ENCODE assay signal across 1 cellular context in the genomic region with DNA sequence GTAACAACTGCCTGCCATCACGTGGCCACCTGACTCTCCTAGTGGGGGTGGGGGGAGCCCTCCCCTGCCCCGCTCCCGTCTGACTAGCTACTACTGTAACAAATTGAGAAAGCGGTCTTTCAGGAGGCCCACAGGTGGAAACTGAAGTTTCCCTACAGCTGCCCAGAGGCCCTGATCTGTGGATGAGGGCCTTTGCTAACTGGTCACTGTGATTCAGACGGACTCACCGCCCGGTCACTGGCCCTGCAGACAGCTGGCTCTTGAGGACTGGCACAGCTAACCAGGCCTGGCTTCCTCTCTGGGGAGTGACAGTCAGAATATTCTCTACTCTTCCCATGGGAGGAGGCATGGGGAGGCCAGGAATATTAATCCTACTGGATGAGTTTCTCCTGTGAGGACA.
TF ChIP-seq lines count a peak whose summit lies in the region.

No MANE protein-coding gene starts in this region.

TF ChIP-seq in A549, 52 proteins besides CTCF, POLR2A, EP300 and RAD21 (continued from another document):
- no peak for TF ChIP-seq CEBPB (IDR thresholded peaks at IDR 0.05)
- no peak for TF ChIP-seq POLR2AphosphoS2 (conservative IDR thresholded peaks at IDR 0.05; ENCODE audit: low read length)
- TF ChIP-seq, protein P1, sequence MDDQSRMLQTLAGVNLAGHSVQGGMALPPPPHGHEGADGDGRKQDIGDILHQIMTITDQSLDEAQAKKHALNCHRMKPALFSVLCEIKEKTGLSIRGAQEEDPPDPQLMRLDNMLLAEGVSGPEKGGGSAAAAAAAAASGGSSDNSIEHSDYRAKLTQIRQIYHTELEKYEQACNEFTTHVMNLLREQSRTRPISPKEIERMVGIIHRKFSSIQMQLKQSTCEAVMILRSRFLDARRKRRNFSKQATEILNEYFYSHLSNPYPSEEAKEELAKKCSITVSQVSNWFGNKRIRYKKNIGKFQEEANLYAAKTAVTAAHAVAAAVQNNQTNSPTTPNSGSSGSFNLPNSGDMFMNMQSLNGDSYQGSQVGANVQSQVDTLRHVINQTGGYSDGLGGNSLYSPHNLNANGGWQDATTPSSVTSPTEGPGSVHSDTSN (IDR thresholded peaks at IDR 0.05): no peak
- TF ChIP-seq, protein P2, sequence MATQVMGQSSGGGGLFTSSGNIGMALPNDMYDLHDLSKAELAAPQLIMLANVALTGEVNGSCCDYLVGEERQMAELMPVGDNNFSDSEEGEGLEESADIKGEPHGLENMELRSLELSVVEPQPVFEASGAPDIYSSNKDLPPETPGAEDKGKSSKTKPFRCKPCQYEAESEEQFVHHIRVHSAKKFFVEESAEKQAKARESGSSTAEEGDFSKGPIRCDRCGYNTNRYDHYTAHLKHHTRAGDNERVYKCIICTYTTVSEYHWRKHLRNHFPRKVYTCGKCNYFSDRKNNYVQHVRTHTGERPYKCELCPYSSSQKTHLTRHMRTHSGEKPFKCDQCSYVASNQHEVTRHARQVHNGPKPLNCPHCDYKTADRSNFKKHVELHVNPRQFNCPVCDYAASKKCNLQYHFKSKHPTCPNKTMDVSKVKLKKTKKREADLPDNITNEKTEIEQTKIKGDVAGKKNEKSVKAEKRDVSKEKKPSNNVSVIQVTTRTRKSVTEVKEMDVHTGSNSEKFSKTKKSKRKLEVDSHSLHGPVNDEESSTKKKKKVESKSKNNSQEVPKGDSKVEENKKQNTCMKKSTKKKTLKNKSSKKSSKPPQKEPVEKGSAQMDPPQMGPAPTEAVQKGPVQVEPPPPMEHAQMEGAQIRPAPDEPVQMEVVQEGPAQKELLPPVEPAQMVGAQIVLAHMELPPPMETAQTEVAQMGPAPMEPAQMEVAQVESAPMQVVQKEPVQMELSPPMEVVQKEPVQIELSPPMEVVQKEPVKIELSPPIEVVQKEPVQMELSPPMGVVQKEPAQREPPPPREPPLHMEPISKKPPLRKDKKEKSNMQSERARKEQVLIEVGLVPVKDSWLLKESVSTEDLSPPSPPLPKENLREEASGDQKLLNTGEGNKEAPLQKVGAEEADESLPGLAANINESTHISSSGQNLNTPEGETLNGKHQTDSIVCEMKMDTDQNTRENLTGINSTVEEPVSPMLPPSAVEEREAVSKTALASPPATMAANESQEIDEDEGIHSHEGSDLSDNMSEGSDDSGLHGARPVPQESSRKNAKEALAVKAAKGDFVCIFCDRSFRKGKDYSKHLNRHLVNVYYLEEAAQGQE (IDR thresholded peaks at IDR 0.05): no peak
- TF ChIP-seq EHMT2 (IDR thresholded peaks at IDR 0.05; ENCODE audit: low read depth): no peak
- no peak for TF ChIP-seq CBX2 (IDR thresholded peaks at IDR 0.05; ENCODE audit: borderline replicate concordance, low read depth)
- TF ChIP-seq HOXB13 (CRISPR knock-in tag; IDR thresholded peaks at IDR 0.05; ENCODE audit: low read depth): no peak
- TF ChIP-seq ZNF302 (CRISPR knock-in tag; IDR thresholded peaks at IDR 0.05): no peak
- TF ChIP-seq CHD4 (IDR thresholded peaks at IDR 0.05; ENCODE audit: borderline replicate concordance): no peak
- no peak for TF ChIP-seq ZFP36 (IDR thresholded peaks at IDR 0.05; ENCODE audit: borderline replicate concordance, partially characterized antibody)
- TF ChIP-seq, protein P3, sequence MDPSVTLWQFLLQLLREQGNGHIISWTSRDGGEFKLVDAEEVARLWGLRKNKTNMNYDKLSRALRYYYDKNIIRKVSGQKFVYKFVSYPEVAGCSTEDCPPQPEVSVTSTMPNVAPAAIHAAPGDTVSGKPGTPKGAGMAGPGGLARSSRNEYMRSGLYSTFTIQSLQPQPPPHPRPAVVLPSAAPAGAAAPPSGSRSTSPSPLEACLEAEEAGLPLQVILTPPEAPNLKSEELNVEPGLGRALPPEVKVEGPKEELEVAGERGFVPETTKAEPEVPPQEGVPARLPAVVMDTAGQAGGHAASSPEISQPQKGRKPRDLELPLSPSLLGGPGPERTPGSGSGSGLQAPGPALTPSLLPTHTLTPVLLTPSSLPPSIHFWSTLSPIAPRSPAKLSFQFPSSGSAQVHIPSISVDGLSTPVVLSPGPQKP (IDR thresholded peaks at IDR 0.05; ENCODE audit: low read depth, low read length): no peak
- no peak for TF ChIP-seq JUN (IDR thresholded peaks at IDR 0.05)
- no peak for TF ChIP-seq PHF8 (IDR thresholded peaks at IDR 0.05; ENCODE audit: borderline replicate concordance, low read depth)
- TF ChIP-seq, protein P4, sequence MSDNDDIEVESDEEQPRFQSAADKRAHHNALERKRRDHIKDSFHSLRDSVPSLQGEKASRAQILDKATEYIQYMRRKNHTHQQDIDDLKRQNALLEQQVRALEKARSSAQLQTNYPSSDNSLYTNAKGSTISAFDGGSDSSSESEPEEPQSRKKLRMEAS (IDR thresholded peaks at IDR 0.05): no peak
- TF ChIP-seq GATA3 (IDR thresholded peaks at IDR 0.05; ENCODE audit: borderline replicate concordance): no peak
